ENCODE assay signal across 29 cellular contexts in the genomic region with DNA sequence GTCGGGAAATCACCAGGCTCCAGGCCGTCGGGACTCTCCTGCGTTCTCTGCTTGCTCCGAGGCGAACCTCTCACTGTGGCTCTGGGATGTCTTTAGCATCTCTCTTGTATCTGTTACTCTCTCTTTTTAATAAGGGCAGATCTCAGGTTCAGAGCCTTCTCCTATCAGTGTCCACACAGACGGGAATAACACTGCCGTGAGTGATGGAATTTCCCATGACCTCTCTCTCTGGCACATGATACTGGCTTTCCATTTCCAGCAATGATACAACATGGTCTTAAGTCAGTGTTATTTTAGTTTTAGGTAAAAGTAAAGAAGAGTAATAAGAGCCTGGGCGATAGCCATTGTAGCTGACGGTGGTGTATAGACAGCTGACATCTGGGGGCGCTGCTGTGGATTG. TPM values are rescaled to one million over a fixed set of nuclear protein-coding genes. Genes with fewer than 3 reads are reported as not detected.
"Had no signal": no experiment of that assay in that cellular context is flagged by ENCODE, and none has a peak within 500 bp of the region (broad histone marks: within the 10 kb centered on the region; RNA-seq: fewer than 3 reads in every experiment).

No MANE protein-coding gene starts in this region.

- H3K4me1 Mint-ChIP-seq: activated B cell treated with CpG ODN at 0.5 μM for 24 hours had no signal

- H3K4me3 ChIP-seq: lung, smooth muscle cell, upper lobe of left lung had no signal

- H3K9me3 ChIP-seq: upper lobe of left lung had no signal

- H3K9me3 Mint-ChIP-seq: activated B cell treated with CpG ODN at 0.5 μM for 24 hours; activated CD4-positive, alpha-beta memory T cell treated with anti-CD3 and anti-CD28 coated beads for 36 hours; activated T-cell treated with anti-CD3 and anti-CD28 coated beads, Interleukin-2, amount 50 U/mL, for 72 hours had no signal

- H3K27ac Mint-ChIP-seq: activated B cell treated with CpG ODN at 0.5 μM for 24 hours; activated CD4-positive, alpha-beta memory T cell treated with anti-CD3 and anti-CD28 coated beads for 36 hours; activated T-cell treated with anti-CD3 and anti-CD28 coated beads, Interleukin-2, amount 50 U/mL, for 72 hours; naive B cell; progenitor cell of endocrine pancreas; T-helper 17 cell had no signal

- DNase-seq: activated B cell treated with CpG ODN at 0.5 μM for 24 hours; activated CD4-positive, alpha-beta memory T cell treated with anti-CD3 and anti-CD28 coated beads for 36 hours; activated CD4-positive, alpha-beta T cell treated with anti-CD3 and anti-CD28 coated beads for 48 hours; activated effector memory CD4-positive, alpha-beta T cell treated with anti-CD3 and anti-CD28 coated beads, Interleukin-2, amount 50 U/mL, for 16 hours; activated naive CD4-positive, alpha-beta T cell treated with anti-CD3 and anti-CD28 coated beads, Interleukin-2, amount 50 U/mL, for 16 hours; activated T-cell treated with anti-CD3 and anti-CD28 coated beads, Interleukin-2, amount 50 U/mL, for 72 hours; aorta; caudate nucleus; dermis blood vessel endothelial cell; effector CD8-positive, alpha-beta T cell; foreskin keratinocyte; islet precursor cell; left colon; naive B cell; stimulated activated CD4-positive, alpha-beta T cell treated with anti-CD3 and anti-CD28 coated beads, Interleukin-15, amount 100 ng/mL, for 24 hours; stimulated activated CD4-positive, alpha-beta T cell treated with anti-CD3 and anti-CD28 coated beads, Interleukin-2, amount 100 ng/mL, for 48 hours; stimulated activated naive CD4-positive, alpha-beta T cell treated with Interleukin-2 at 50 U/mL for 16 hours; SW 1271; T-helper 17 cell; upper lobe of left lung had no signal

- H3K4me2 ChIP-seq: smooth muscle cell had no signal

- H3K27me3 Mint-ChIP-seq: activated B cell treated with CpG ODN at 0.5 μM for 24 hours; activated CD4-positive, alpha-beta memory T cell treated with anti-CD3 and anti-CD28 coated beads for 36 hours; brain; naive B cell; progenitor cell of endocrine pancreas; T-helper 17 cell had no signal

- ATAC-seq: activated T-cell treated with anti-CD3 and anti-CD28 coated beads, Interleukin-2, amount 50 U/mL, for 72 hours; foreskin keratinocyte; left colon; T-helper 17 cell had no signal

- H3K4me3 Mint-ChIP-seq: activated B cell treated with CpG ODN at 0.5 μM for 24 hours; activated CD4-positive, alpha-beta memory T cell treated with anti-CD3 and anti-CD28 coated beads for 36 hours; activated T-cell treated with anti-CD3 and anti-CD28 coated beads, Interleukin-2, amount 50 U/mL, for 72 hours; naive B cell; T-helper 17 cell had no signal

- H3K27me3 ChIP-seq: foreskin keratinocyte, upper lobe of left lung had no signal

- H3K27ac ChIP-seq: foreskin keratinocyte, upper lobe of left lung had no signal

- H3K4me1 ChIP-seq: foreskin keratinocyte had no signal

RNA-seq across cellular contexts. Expression of a gene that starts 25.4 kb away (rescaled TPM):
- total RNA-seq: activated B cell treated with CpG ODN at 0.5 μM for 24 hours; activated CD4-positive, alpha-beta memory T cell treated with anti-CD3 and anti-CD28 coated beads for 36 hours; activated T-cell treated with anti-CD3 and anti-CD28 coated beads, Interleukin-2, amount 50 U/mL, for 72 hours; aorta; dermis blood vessel endothelial cell; foreskin keratinocyte; left colon; lung; mesenteric fat pad; mucosa of gallbladder; osteocyte; progenitor cell of endocrine pancreas; SK-MEL-5; smooth muscle cell; subcutaneous adipose tissue; T-helper 17 cell; upper lobe of left lung had no signal

RNA-seq across cellular contexts. Expression of a gene that starts 47.2 kb away (rescaled TPM):
- total RNA-seq: activated B cell treated with CpG ODN at 0.5 μM for 24 hours; activated CD4-positive, alpha-beta memory T cell treated with anti-CD3 and anti-CD28 coated beads for 36 hours; activated T-cell treated with anti-CD3 and anti-CD28 coated beads, Interleukin-2, amount 50 U/mL, for 72 hours; aorta; dermis blood vessel endothelial cell; foreskin keratinocyte; left colon; lung; mesenteric fat pad; mucosa of gallbladder; osteocyte; progenitor cell of endocrine pancreas; SK-MEL-5; smooth muscle cell; subcutaneous adipose tissue; T-helper 17 cell; upper lobe of left lung had no signal

RNA-seq across cellular contexts. Expression of a gene that starts 51.7 kb away (rescaled TPM):
- total RNA-seq: activated B cell treated with CpG ODN at 0.5 μM for 24 hours; activated CD4-positive, alpha-beta memory T cell treated with anti-CD3 and anti-CD28 coated beads for 36 hours; activated T-cell treated with anti-CD3 and anti-CD28 coated beads, Interleukin-2, amount 50 U/mL, for 72 hours; aorta; dermis blood vessel endothelial cell; foreskin keratinocyte; left colon; lung; mesenteric fat pad; mucosa of gallbladder; osteocyte; progenitor cell of endocrine pancreas; SK-MEL-5; smooth muscle cell; subcutaneous adipose tissue; T-helper 17 cell; upper lobe of left lung had no signal
